9 cellular contexts compared by ENCODE assay signal in the genomic region with DNA sequence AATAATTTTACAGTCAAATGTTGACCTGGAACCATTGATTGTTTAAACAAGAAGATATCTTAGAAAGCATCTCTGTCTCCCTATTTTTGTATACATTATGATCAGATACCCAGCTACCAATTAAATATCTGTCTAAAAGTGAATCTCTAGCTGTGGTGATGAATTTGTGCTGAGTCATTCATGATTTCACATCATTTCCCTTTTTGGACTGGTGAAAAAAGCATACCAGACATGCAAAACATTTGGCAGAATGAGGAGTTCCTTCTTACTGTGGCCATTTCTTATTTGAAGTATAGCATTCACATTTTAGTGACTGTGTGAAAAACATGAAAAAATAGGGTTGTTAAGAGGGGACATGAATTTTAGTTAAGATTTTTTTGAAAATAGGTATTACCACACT.
DNase-seq lines count a peak whose midpoint lies in the region; ATAC-seq and TF ChIP-seq lines count a peak whose summit lies in the region.
"Had no signal": no experiment of that assay in that cellular context is flagged by ENCODE, and none has a peak within 500 bp of the region (broad histone marks: within the 10 kb centered on the region; RNA-seq: fewer than 3 reads in every experiment).

No MANE protein-coding gene starts in this region.

- DNase-seq in OCI-M1 (lab: John Stamatoyannopoulos, UW) (peak; percentile 90), iris pigment epithelial cell (ENCODE audit: low read depth) (peak; percentile 84), psoas muscle (no peak), COLO668 (lab: John Stamatoyannopoulos, UW; ENCODE audit: unreplicated experiment) (no peak), DMS79 treated with DMSO at 0.1 percent for 48 hours (lab: John Stamatoyannopoulos, UW) (no peak), NCI-H1092 (lab: John Stamatoyannopoulos, UW) (no peak)
- DNase-seq: left cardiac atrium had no signal

- H3K27ac ChIP-seq in psoas muscle: no peak overlapping the region

- H3K4me3 ChIP-seq in psoas muscle: no peak overlapping the region

- no peaks in the 10 kb centered on the region for H3K9me3 ChIP-seq in psoas muscle

- intact Hi-C loops in psoas muscle (cut with DNase I): no loop called here

- ATAC-seq in GM18517 (IDR thresholded peaks at IDR 0.05; ENCODE audit: unreplicated experiment): peak; percentile 97
- ATAC-seq in HG02840 (IDR thresholded peaks at IDR 0.05; ENCODE audit: low FRiP score, unreplicated experiment): peak; percentile 96
- no peak for ATAC-seq in psoas muscle

- H3K27me3 ChIP-seq in psoas muscle (ENCODE audit: insufficient read depth in 3 of 3, low read length in 2 of 3): no peaks in the 10 kb centered on the region

- H3K4me1 ChIP-seq in psoas muscle: peaks cover 9% of the 10 kb centered on the region

- TF ChIP-seq CTCF in psoas muscle (IDR thresholded peaks at IDR 0.05): no peak

- no peaks in the 10 kb centered on the region for H3K36me3 ChIP-seq in psoas muscle (ENCODE audit: insufficient read depth in 1 of 2, low read depth in 1 of 2)

Comparison
In these comparisons a context has a peak if more than half of its experiments do, and no peak if none do; other contexts are left out.
1. ATAC-seq: peak in GM18517 (single experiment) and HG02840 (single experiment); none in psoas muscle (0 of 4).
2. DNase-seq: peak in OCI-M1 (single experiment) and iris pigment epithelial cell (single experiment); none in psoas muscle (0 of 2), COLO668 (single experiment), DMS79 treated with DMSO at 0.1 percent for 48 hours (single experiment) and NCI-H1092 (single experiment).